In the genomic region with DNA sequence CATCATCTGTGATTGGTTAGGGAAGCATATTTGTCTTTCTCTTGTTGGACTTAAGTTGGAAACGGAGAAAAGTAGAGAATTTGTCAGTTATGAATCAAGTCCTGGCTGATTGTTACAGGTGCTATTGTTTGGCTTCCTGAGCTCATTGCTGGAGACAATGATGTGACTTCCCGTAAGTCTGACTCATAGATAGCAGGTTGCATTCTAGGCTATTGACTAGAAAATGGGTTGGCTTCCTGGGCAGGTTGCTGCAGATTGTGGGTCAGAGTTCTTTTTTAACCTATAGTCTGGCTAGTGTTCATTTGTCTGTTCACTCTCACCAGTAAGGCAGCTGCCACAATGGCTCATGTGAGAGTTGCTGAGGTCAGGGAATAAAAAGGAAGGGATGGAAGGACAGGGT, we compare ENCODE assay signal across 28 cellular contexts.
DNase-seq lines count a peak whose midpoint lies in the region; ATAC-seq, FAIRE-seq and TF ChIP-seq lines count a peak whose summit lies in the region.
"Had no signal": no experiment of that assay in that cellular context is flagged by ENCODE, and none has a peak within 500 bp of the region (broad histone marks: within the 10 kb centered on the region; RNA-seq: fewer than 3 reads in every experiment).

No MANE protein-coding gene starts in this region.

- peak overlapping the region in 3 of 4 donors; percentile 11 to 41 (median 30) for H3K27ac ChIP-seq in esophagus squamous epithelium
- H3K27ac ChIP-seq: C4-2B, gastroesophageal sphincter, psoas muscle, uterus had no signal

- no peak overlapping the region for H3K27ac Mint-ChIP-seq in activated CD4-positive, alpha-beta T cell treated with anti-CD3 and anti-CD28 coated beads, Interleukin-2, amount 10 ng/mL, durations not matched to agents 24 days and 14 days
- no peak overlapping the region for H3K27ac Mint-ChIP-seq in naive thymus-derived CD8-positive, alpha-beta T cell
- H3K27ac Mint-ChIP-seq: activated B cell treated with CpG ODN at 0.5 μM for 24 hours; activated T-helper 1 cell treated with anti-CD3 and anti-CD28 coated beads, Interleukin-12 subunit alpha, Interleukin-12 subunit beta, Interleukin-2, Interleukin-4 antibody, amounts not matched to agents 30 ng/mL and 10 ng/mL and 1 ng/mL, durations not matched to agents 14 hours and 24 hours and 36 hours; IgD-negative memory B cell had no signal

- WGBS in esophagus squamous epithelium, 2 donors = 30 to 52% methylated on average over 2 of the region's 2 CpGs

- intact Hi-C loops in activated CD4-positive, alpha-beta T cell treated with anti-CD3 and anti-CD28 coated beads, Interleukin-2, amount 10 ng/mL, durations not matched to agents 24 days and 14 days (cut with micrococcal nuclease) = no loop called here
- intact Hi-C loops in esophagus squamous epithelium (cut with DNase I) = no loop called here

- H3K4me1 Mint-ChIP-seq in activated CD4-positive, alpha-beta T cell treated with anti-CD3 and anti-CD28 coated beads, Interleukin-2, amount 10 ng/mL, durations not matched to agents 24 days and 14 days = no peaks in the 10 kb centered on the region
- no peaks in the 10 kb centered on the region for H3K4me1 Mint-ChIP-seq in naive thymus-derived CD8-positive, alpha-beta T cell
- H3K4me1 Mint-ChIP-seq: activated B cell treated with CpG ODN at 0.5 μM for 24 hours, IgD-negative memory B cell, neural crest cell had no signal

- no peak for TF ChIP-seq CTCF in esophagus squamous epithelium (IDR thresholded peaks at IDR 0.05)

- no peaks in the 10 kb centered on the region for H3K36me3 Mint-ChIP-seq in activated CD4-positive, alpha-beta T cell treated with anti-CD3 and anti-CD28 coated beads, Interleukin-2, amount 10 ng/mL, durations not matched to agents 24 days and 14 days (ENCODE audit: low read depth)
- peaks cover 0 to 13% (median 0%) of the 10 kb centered on the region in 3 donors for H3K36me3 Mint-ChIP-seq in naive thymus-derived CD8-positive, alpha-beta T cell
- H3K36me3 Mint-ChIP-seq: activated naive CD4-positive, alpha-beta T cell treated with anti-CD3 and anti-CD28 coated beads, Interleukin-2, amount 50 U/mL, for 72 hours; IgD-negative memory B cell had no signal

- peaks cover 2% of the 10 kb centered on the region for H3K27me3 Mint-ChIP-seq in activated CD4-positive, alpha-beta T cell treated with anti-CD3 and anti-CD28 coated beads, Interleukin-2, amount 10 ng/mL, durations not matched to agents 24 days and 14 days
- peaks cover 0 to 27% (median 9%) of the 10 kb centered on the region in 5 donors for H3K27me3 Mint-ChIP-seq in naive thymus-derived CD8-positive, alpha-beta T cell

- POLR2A ChIA-PET in naive thymus-derived CD8-positive, alpha-beta T cell (lab: Charles Lee) = no interaction called here

- TF ChIP-seq POLR2A in esophagus squamous epithelium (IDR thresholded peaks at IDR 0.05) = no peak

- H3K36me3 ChIP-seq in esophagus squamous epithelium = no peaks in the 10 kb centered on the region
- H3K36me3 ChIP-seq: gastroesophageal sphincter, uterus had no signal

- DNase-seq in activated CD4-positive, alpha-beta T cell treated with anti-CD3 and anti-CD28 coated beads, Interleukin-2, amount 10 ng/mL, durations not matched to agents 24 days and 14 days = peak; percentile 27
- no peak for DNase-seq in activated CD4-positive, alpha-beta T cell treated with anti-CD3 and anti-CD28 coated beads for 4 hours
- peak; percentile 6 for DNase-seq in SW480 (ENCODE audit: low spot score)
- DNase-seq in esophagus squamous epithelium (lab: John Stamatoyannopoulos, UW) = no peak
- DNase-seq in urothelium cell line (ENCODE audit: low spot score) = peak; percentile 18
- DNase-seq in naive thymus-derived CD8-positive, alpha-beta T cell = no peak
- no peak for DNase-seq in KBM-7
- DNase-seq: activated B cell treated with CpG ODN at 0.5 μM for 24 hours; HCEC 1CT; left cardiac atrium; NCI-H1048; NCI-H2081 treated with DMSO at 0.1 percent for 48 hours; NCI-H526; psoas muscle; stimulated activated CD4-positive, alpha-beta T cell treated with anti-CD3 and anti-CD28 coated beads, Interleukin-4, amount 100 ng/mL, for 4 hours; T-helper 9 cell; uterus had no signal

- no peak for ATAC-seq in naive thymus-derived CD8-positive, alpha-beta T cell
- no peak for ATAC-seq in HG03196 (IDR thresholded peaks at IDR 0.05; ENCODE audit: unreplicated experiment)
- ATAC-seq: gastroesophageal sphincter, left cardiac atrium, psoas muscle had no signal

- peaks cover 0 to 3% (median 0%) of the 10 kb centered on the region in 3 donors for H3K9me3 ChIP-seq in esophagus squamous epithelium

- no peaks in the 10 kb centered on the region for H3K27me3 ChIP-seq in esophagus squamous epithelium
- H3K27me3 ChIP-seq: gastroesophageal sphincter, uterus had no signal

- H3K4me3 Mint-ChIP-seq in activated CD4-positive, alpha-beta T cell treated with anti-CD3 and anti-CD28 coated beads, Interleukin-2, amount 10 ng/mL, durations not matched to agents 24 days and 14 days = no peak overlapping the region
- H3K4me3 Mint-ChIP-seq in naive thymus-derived CD8-positive, alpha-beta T cell = no peak overlapping the region
- H3K4me3 Mint-ChIP-seq: activated B cell treated with CpG ODN at 0.5 μM for 24 hours; activated T-helper 1 cell treated with anti-CD3 and anti-CD28 coated beads, Interleukin-12 subunit alpha, Interleukin-12 subunit beta, Interleukin-2, Interleukin-4 antibody, amounts not matched to agents 30 ng/mL and 10 ng/mL and 1 ng/mL, durations not matched to agents 14 hours and 24 hours and 36 hours; IgD-negative memory B cell; neural crest cell had no signal

- no peak overlapping the region for H3K4me3 ChIP-seq in esophagus squamous epithelium
- H3K4me3 ChIP-seq: gastroesophageal sphincter, psoas muscle, smooth muscle cell, uterus had no signal

- in situ Hi-C loops in KBM-7 (cut with MboI; ENCODE audit: low pct_unique_long_range_greater_than_20kb, low sequenced_read_pairs) = no loop called here

- H3K9me3 Mint-ChIP-seq in activated CD4-positive, alpha-beta T cell treated with anti-CD3 and anti-CD28 coated beads, Interleukin-2, amount 10 ng/mL, durations not matched to agents 24 days and 14 days = no peaks in the 10 kb centered on the region
- H3K9me3 Mint-ChIP-seq in naive thymus-derived CD8-positive, alpha-beta T cell = peaks cover 2 to 19% (median 13%) of the 10 kb centered on the region in 9 donors

- peaks cover 0 to 61% (median 13%) of the 10 kb centered on the region in 3 donors for H3K4me1 ChIP-seq in esophagus squamous epithelium
- H3K4me1 ChIP-seq: psoas muscle, uterus had no signal

- FAIRE-seq in urothelium cell line (lab: Jason Lieb, UNC) = no peak
- FAIRE-seq: endometrium, GM12891, GM19239 had no signal

Comparison
In these comparisons a context has a peak if more than half of its experiments do, and no peak if none do; other contexts are left out.
1. DNase-seq: peak in activated CD4-positive, alpha-beta T cell treated with anti-CD3 and anti-CD28 coated beads, Interleukin-2, amount 10 ng/mL, durations not matched to agents 24 days and 14 days (single experiment), SW480 (single experiment) and urothelium cell line (single experiment); none in activated CD4-positive, alpha-beta T cell treated with anti-CD3 and anti-CD28 coated beads for 4 hours (0 of 2), esophagus squamous epithelium (single experiment), naive thymus-derived CD8-positive, alpha-beta T cell (0 of 10) and KBM-7 (single experiment).